ENCODE assay signal across 14 cellular contexts in the genomic region with DNA sequence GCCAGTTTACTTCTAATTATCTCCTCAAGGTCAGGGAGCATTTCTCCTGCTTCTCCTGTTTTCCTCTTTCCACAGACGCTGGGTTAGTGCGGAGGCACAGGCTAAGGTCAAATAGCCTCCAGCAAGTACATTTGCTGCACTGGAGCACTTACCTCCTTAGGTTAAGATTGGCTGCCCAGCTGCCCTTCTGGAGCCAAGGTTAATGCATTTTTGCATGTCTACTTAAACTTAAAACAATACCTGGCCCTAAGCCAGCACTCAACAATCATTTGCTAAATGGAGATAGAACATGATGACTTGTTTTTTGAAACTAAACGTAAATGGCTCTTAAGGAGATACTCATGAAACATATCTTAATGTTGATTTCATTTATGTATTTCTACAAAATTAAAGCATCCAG.
"Had no signal": no experiment of that assay in that cellular context is flagged by ENCODE, and none has a peak within 500 bp of the region (broad histone marks: within the 10 kb centered on the region; RNA-seq: fewer than 3 reads in every experiment).

No MANE protein-coding gene starts in this region.

- ATAC-seq: foreskin keratinocyte; left lobe of liver; mucosa of descending colon; natural killer cell; psoas muscle; stimulated activated naive CD8-positive, alpha-beta T cell treated with anti-CD3 and anti-CD28 coated beads, Interleukin-15, Interleukin-2, amounts not matched to agents 100 U/mL and 50 U/mL, for 24 hours; WTC11 had no signal

- H3K4me1 ChIP-seq: foreskin keratinocyte, psoas muscle had no signal

- H3K36me3 ChIP-seq: adrenal gland, esophagus muscularis mucosa had no signal

- H3K9me3 ChIP-seq: adrenal gland, esophagus muscularis mucosa, mucosa of descending colon, psoas muscle had no signal

- H3K4me3 ChIP-seq: adrenal gland, esophagus muscularis mucosa, mucosa of descending colon, psoas muscle had no signal

- H3K27me3 ChIP-seq: adrenal gland, esophagus muscularis mucosa, foreskin keratinocyte had no signal

- DNase-seq: activated naive CD4-positive, alpha-beta T cell treated with anti-CD3 and anti-CD28 coated beads, Interleukin-2, amount 50 U/mL, for 16 hours; activated T-cell treated with anti-CD3 and anti-CD28 coated beads for 4 hours; foreskin keratinocyte; immature natural killer cell; mammary epithelial cell; mucosa of descending colon; natural killer cell; psoas muscle; stimulated activated CD4-positive, alpha-beta T cell treated with anti-CD3 and anti-CD28 coated beads, Interleukin-12 subunit alpha, Interleukin-12 subunit beta, amount 100 ng/mL, for 4 hours; stimulated activated naive CD8-positive, alpha-beta T cell treated with anti-CD3 and anti-CD28 coated beads, Interleukin-15, Interleukin-2, amounts not matched to agents 100 U/mL and 50 U/mL, for 24 hours had no signal

- H3K27ac ChIP-seq: adrenal gland, esophagus muscularis mucosa, foreskin keratinocyte, psoas muscle had no signal
